ENCODE assay signal across 25 cellular contexts in the genomic region with DNA sequence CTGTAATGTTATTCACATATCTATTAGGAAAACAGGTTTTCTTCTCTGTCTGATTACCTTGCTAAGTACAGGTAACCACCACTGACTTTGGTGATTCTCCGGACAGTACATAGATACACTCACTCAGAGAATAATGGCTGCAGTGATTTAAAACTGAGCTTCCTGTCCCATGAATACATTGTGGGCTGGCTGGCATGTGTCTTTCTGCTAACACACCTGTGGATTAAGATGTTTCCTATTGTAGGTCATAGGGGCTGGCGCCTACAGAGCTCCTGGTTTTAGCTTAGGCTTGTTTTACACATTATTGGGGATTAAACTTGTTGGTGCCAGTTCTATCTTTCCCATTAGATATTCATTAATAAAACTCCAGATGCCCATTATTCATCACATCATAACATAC.
"Had no signal": no experiment of that assay in that cellular context is flagged by ENCODE, and none has a peak within 500 bp of the region (broad histone marks: within the 10 kb centered on the region; RNA-seq: fewer than 3 reads in every experiment).

No MANE protein-coding gene starts in this region.

- H3K4me3 Mint-ChIP-seq: dendritic cell treated with granulocyte-macrophage colony-stimulating factor and Interleukin-4, amounts not matched to agents 40 ng/mL and 50 ng/mL, for 4 days; effector memory CD8-positive, alpha-beta T cell; endodermal cell had no signal

- H3K27me3 ChIP-seq: colonic mucosa, esophagus muscularis mucosa, esophagus squamous epithelium, gastrocnemius medialis, gastroesophageal sphincter, heart left ventricle, heart right ventricle, hepatocyte had no signal

- H3K9me3 Mint-ChIP-seq: dendritic cell treated with granulocyte-macrophage colony-stimulating factor and Interleukin-4, amounts not matched to agents 40 ng/mL and 50 ng/mL, for 4 days; effector memory CD8-positive, alpha-beta T cell; endodermal cell had no signal

- H3K27ac ChIP-seq: colonic mucosa, coronary artery, dorsolateral prefrontal cortex, epithelial cell of prostate, esophagus muscularis mucosa, esophagus squamous epithelium, gastrocnemius medialis, gastroesophageal sphincter, heart left ventricle, heart right ventricle, hepatocyte had no signal

- H3K9me3 ChIP-seq: colonic mucosa, esophagus muscularis mucosa, esophagus squamous epithelium, gastrocnemius medialis, gastroesophageal sphincter, heart left ventricle, heart right ventricle had no signal

- DNase-seq: colonic mucosa; cortex of kidney; dermis blood vessel endothelial cell; dorsolateral prefrontal cortex; effector CD4-positive, alpha-beta T cell; effector CD8-positive, alpha-beta T cell; effector memory CD4-positive, alpha-beta T cell; effector memory CD8-positive, alpha-beta T cell; endodermal cell; erythroblast; esophagus squamous epithelium; foreskin fibroblast; foreskin melanocyte; gastrocnemius medialis; glutamatergic neuron; head of caudate nucleus; heart left ventricle; heart right ventricle; hippocampal formation had no signal

- H3K4me1 Mint-ChIP-seq: endodermal cell had no signal

- H3K4me1 ChIP-seq: colonic mucosa, esophagus muscularis mucosa, esophagus squamous epithelium, gastrocnemius medialis, gastroesophageal sphincter, heart left ventricle, heart right ventricle had no signal

- H3K36me3 ChIP-seq: colonic mucosa, esophagus muscularis mucosa, esophagus squamous epithelium, gastrocnemius medialis, gastroesophageal sphincter, heart left ventricle, heart right ventricle had no signal

- H3K27me3 Mint-ChIP-seq: dendritic cell treated with granulocyte-macrophage colony-stimulating factor and Interleukin-4, amounts not matched to agents 40 ng/mL and 50 ng/mL, for 4 days; effector memory CD8-positive, alpha-beta T cell had no signal

- H3K27ac Mint-ChIP-seq: dendritic cell treated with granulocyte-macrophage colony-stimulating factor and Interleukin-4, amounts not matched to agents 40 ng/mL and 50 ng/mL, for 4 days; effector memory CD8-positive, alpha-beta T cell; endodermal cell had no signal

- H3K4me3 ChIP-seq: colonic mucosa, coronary artery, dorsolateral prefrontal cortex, esophagus muscularis mucosa, esophagus squamous epithelium, gastrocnemius medialis, gastroesophageal sphincter, heart left ventricle, heart right ventricle, hepatocyte had no signal

- ATAC-seq: effector memory CD8-positive, alpha-beta T cell; gastrocnemius medialis; gastroesophageal sphincter; heart left ventricle; heart right ventricle had no signal
